2 cellular contexts compared by ENCODE assay signal in genomic region chr20:35723275-35723639, GRCh38.
A peak's percentile ranks its signal among the peaks of the same experiment; 100 is the strongest.
TF ChIP-seq lines count a peak whose summit lies in the region.

No MANE protein-coding gene starts in this region.

TF ChIP-seq in HEK293, 187 proteins besides CTCF, POLR2A, EP300 and RAD21:
- peak; percentile 31; the same call in 1 of the 2 replicates for TF ChIP-seq SCRT2 (tag by site-specific recombination; IDR thresholded peaks at IDR 0.05)

TF ChIP-seq in GM12878, 131 proteins besides CTCF, POLR2A, EP300 and RAD21:
- 0 out of 2 replicates have a peak, but pooled peaks have one; percentile 37 for TF ChIP-seq POLR2AphosphoS5 (IDR thresholded peaks at IDR 0.05; ENCODE audit: low read length)
